10 cellular contexts compared by ENCODE assay signal in genomic region chr12:66132408-66132807, GRCh38. TPM values are rescaled to one million over a fixed set of nuclear protein-coding genes. Genes with fewer than 3 reads are reported as not detected.
A peak's percentile ranks its signal among the peaks of the same experiment; 100 is the strongest.
DNase-seq lines count a peak whose midpoint lies in the region; ATAC-seq and TF ChIP-seq lines count a peak whose summit lies in the region.
"Had no signal": no experiment of that assay in that cellular context is flagged by ENCODE, and none has a peak within 500 bp of the region (broad histone marks: within the 10 kb centered on the region; RNA-seq: fewer than 3 reads in every experiment).

No MANE protein-coding gene starts in this region.

- peaks cover 23% of the 10 kb centered on the region for H3K4me1 Mint-ChIP-seq in activated CD4-positive, alpha-beta T cell treated with anti-CD3 and anti-CD28 coated beads, Interleukin-2, amount 10 ng/mL, durations not matched to agents 24 days and 14 days
- H3K4me1 Mint-ChIP-seq in chondrocyte (ENCODE audit: low read depth), result peaks cover 42% of the 10 kb centered on the region
- H3K4me1 Mint-ChIP-seq in neural progenitor cell, result peaks cover 23% of the 10 kb centered on the region

- peaks cover 32% of the 10 kb centered on the region for H3K79me2 ChIP-seq in neural progenitor cell (ENCODE audit: low read depth)

- no peak for ATAC-seq in HG03432 (IDR thresholded peaks at IDR 0.05; ENCODE audit: unreplicated experiment)

- H3K4me3 Mint-ChIP-seq in activated CD4-positive, alpha-beta T cell treated with anti-CD3 and anti-CD28 coated beads, Interleukin-2, amount 10 ng/mL, durations not matched to agents 24 days and 14 days, result peak overlapping the region; percentile 60
- H3K4me3 Mint-ChIP-seq in chondrocyte (ENCODE audit: unreplicated experiment) (peak overlapping the region; percentile 22), neural progenitor cell (peak overlapping the region; percentile 59)
- H3K4me3 Mint-ChIP-seq: central memory CD8-positive, alpha-beta T cell had no signal

- peaks cover 9% of the 10 kb centered on the region for H3K4me1 ChIP-seq in neural progenitor cell

- H3K36me3 ChIP-seq in neural progenitor cell, result peaks cover 5% of the 10 kb centered on the region

- H3K9me3 Mint-ChIP-seq in activated CD4-positive, alpha-beta T cell treated with anti-CD3 and anti-CD28 coated beads, Interleukin-2, amount 10 ng/mL, durations not matched to agents 24 days and 14 days, result peaks cover 3% of the 10 kb centered on the region
- H3K9me3 Mint-ChIP-seq in chondrocyte (ENCODE audit: low read depth) (no peaks in the 10 kb centered on the region), neural progenitor cell (peaks cover 7% of the 10 kb centered on the region)
- H3K9me3 Mint-ChIP-seq: central memory CD8-positive, alpha-beta T cell had no signal

- DNase-seq in activated CD4-positive, alpha-beta T cell treated with anti-CD3 and anti-CD28 coated beads, Interleukin-2, amount 10 ng/mL, durations not matched to agents 24 days and 14 days, result peak; percentile 49
- DNase-seq in activated CD4-positive, alpha-beta T cell treated with anti-CD3 and anti-CD28 coated beads, Interleukin-2, amount 50 U/mL, for 48 hours, result no peak
- DNase-seq in NB4 (ENCODE audit: low read depth) (peak; percentile 38), chondrocyte (ENCODE audit: low spot score) (no peak), neural progenitor cell (ENCODE audit: low spot score) (no peak), NCI-H510A (lab: John Stamatoyannopoulos, UW) (no peak), KG1 (lab: John Stamatoyannopoulos, UW) (no peak)
- DNase-seq: KBM-7 had no signal

- peaks cover 34% of the 10 kb centered on the region for H3K36me3 Mint-ChIP-seq in activated CD4-positive, alpha-beta T cell treated with anti-CD3 and anti-CD28 coated beads, Interleukin-2, amount 10 ng/mL, durations not matched to agents 24 days and 14 days (ENCODE audit: low read depth)
- H3K36me3 Mint-ChIP-seq in chondrocyte (ENCODE audit: low read depth) (peaks cover 9% of the 10 kb centered on the region), neural progenitor cell (peaks cover 23% of the 10 kb centered on the region)

- no peaks in the 10 kb centered on the region for H3K9me3 ChIP-seq in neural progenitor cell (ENCODE audit: low read depth)

- TF ChIP-seq POLR2A in NB4 (IDR thresholded peaks at IDR 0.05; ENCODE audit: extremely low read depth, insufficient read length), result no peak

- H3K27me3 ChIP-seq in neural progenitor cell, result no peaks in the 10 kb centered on the region

- intact Hi-C loops in activated CD4-positive, alpha-beta T cell treated with anti-CD3 and anti-CD28 coated beads, Interleukin-2, amount 10 ng/mL, durations not matched to agents 24 days and 14 days (cut with micrococcal nuclease), result loop anchor here (5.0 kb wide), 1 partner anchor 155 kb away; no protein-coding TSS in a partner anchor

- no peak overlapping the region for H3K9ac ChIP-seq in neural progenitor cell

- no peak overlapping the region for H2AFZ ChIP-seq in neural progenitor cell (replicated peaks)

- no peak overlapping the region for H3K27ac ChIP-seq in neural progenitor cell

- H3K4me3 ChIP-seq in NB4 (ENCODE audit: low read depth, low read length), result peak overlapping the region; percentile 90
- no peak overlapping the region for H3K4me3 ChIP-seq in neural progenitor cell

- H4K20me1 ChIP-seq in neural progenitor cell (ENCODE audit: low read depth), result no peaks in the 10 kb centered on the region

- H3K27ac Mint-ChIP-seq in activated CD4-positive, alpha-beta T cell treated with anti-CD3 and anti-CD28 coated beads, Interleukin-2, amount 10 ng/mL, durations not matched to agents 24 days and 14 days, result no peak overlapping the region
- H3K27ac Mint-ChIP-seq in chondrocyte (ENCODE audit: unreplicated experiment) (peak overlapping the region; percentile 82), neural progenitor cell (no peak overlapping the region)

- H3K27me3 Mint-ChIP-seq in activated CD4-positive, alpha-beta T cell treated with anti-CD3 and anti-CD28 coated beads, Interleukin-2, amount 10 ng/mL, durations not matched to agents 24 days and 14 days, result no peaks in the 10 kb centered on the region
- no peaks in the 10 kb centered on the region for H3K27me3 Mint-ChIP-seq in chondrocyte (ENCODE audit: low read depth)
- no peaks in the 10 kb centered on the region for H3K27me3 Mint-ChIP-seq in neural progenitor cell (ENCODE audit: insufficient read depth, low read depth)
- H3K27me3 Mint-ChIP-seq: central memory CD8-positive, alpha-beta T cell had no signal

- no peak overlapping the region for H3K4me2 ChIP-seq in neural progenitor cell

- no peaks in the 10 kb centered on the region for H3F3A ChIP-seq in neural progenitor cell (ENCODE audit: low read depth)

- TF ChIP-seq CTCF in NB4 (IDR thresholded peaks at IDR 0.05; ENCODE audit: low read depth, low read length) (no peak), chondrocyte (IDR thresholded peaks at IDR 0.05) (no peak), neural progenitor cell (IDR thresholded peaks at IDR 0.05) (no peak)

RNA-seq across cellular contexts. Expression of gene LLPH, which starts 1.9 kb away (rescaled TPM):
- total RNA-seq in activated CD4-positive, alpha-beta T cell treated with anti-CD3 and anti-CD28 coated beads, Interleukin-2, amount 10 ng/mL, durations not matched to agents 24 days and 14 days, result 33.5 and 35.2 TPM in 2 replicates
- total RNA-seq in chondrocyte (21.1 to 27.2 TPM (median 22.8 TPM) in 3 replicates), neural progenitor cell (ENCODE audit: low replicate concordance) (6.0 and 19.9 TPM in 2 replicates)

RNA-seq across cellular contexts. Expression of gene TMBIM4, which starts 37.4 kb away (rescaled TPM):
- total RNA-seq in activated CD4-positive, alpha-beta T cell treated with anti-CD3 and anti-CD28 coated beads, Interleukin-2, amount 10 ng/mL, durations not matched to agents 24 days and 14 days, result 58.0 and 60.9 TPM in 2 replicates
- total RNA-seq in chondrocyte (34.1 to 44.6 TPM (median 42.6 TPM) in 3 replicates), neural progenitor cell (ENCODE audit: low replicate concordance) (63.7 and 67.4 TPM in 2 replicates)

RNA-seq across cellular contexts. Expression of gene IRAK3, which starts 56.6 kb away (rescaled TPM):
- 1.3 and 1.8 TPM in 2 replicates for total RNA-seq in activated CD4-positive, alpha-beta T cell treated with anti-CD3 and anti-CD28 coated beads, Interleukin-2, amount 10 ng/mL, durations not matched to agents 24 days and 14 days
- total RNA-seq in chondrocyte (0.97 to 2.0 TPM (median 1.9 TPM) in 3 replicates), neural progenitor cell (ENCODE audit: low replicate concordance) (0.37 and 3.0 TPM in 2 replicates)

Comparison
In these comparisons a context has a peak if more than half of its experiments do, and no peak if none do; other contexts are left out.
1. DNase-seq: peak in activated CD4-positive, alpha-beta T cell treated with anti-CD3 and anti-CD28 coated beads, Interleukin-2, amount 10 ng/mL, durations not matched to agents 24 days and 14 days (single experiment) and NB4 (single experiment); none in activated CD4-positive, alpha-beta T cell treated with anti-CD3 and anti-CD28 coated beads, Interleukin-2, amount 50 U/mL, for 48 hours (0 of 2), chondrocyte (single experiment), neural progenitor cell (single experiment), NCI-H510A (single experiment) and KG1 (single experiment).
2. Peak in every context shown above with its lines, with median percentiles within 50 percentile points of each other: H3K4me3 Mint-ChIP-seq.